Comparison of ENCODE assay signal across 12 cellular contexts in the genomic region with DNA sequence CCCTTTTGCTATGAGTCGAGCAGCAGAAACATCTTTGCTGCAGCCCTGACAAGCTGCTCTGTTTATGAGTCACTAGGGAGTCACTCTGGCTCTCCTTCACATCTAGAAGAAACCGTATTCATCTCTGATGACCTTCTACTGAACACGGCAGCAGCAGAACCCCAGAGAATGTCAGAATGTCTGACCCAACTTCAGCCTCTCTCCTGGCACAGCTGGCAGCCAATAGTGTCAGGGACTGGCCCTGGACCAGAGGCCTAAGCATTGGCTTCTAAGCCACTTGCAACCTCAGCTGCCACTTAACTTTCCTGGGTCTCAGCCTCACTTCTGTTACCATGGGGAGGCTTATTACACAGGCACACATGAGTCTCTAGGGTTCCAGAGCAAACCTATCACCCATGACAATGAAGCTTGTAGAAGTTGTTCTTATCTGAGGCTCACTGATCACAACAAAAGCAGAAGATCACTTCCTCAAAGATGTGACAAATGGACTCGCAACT.
DNase-seq lines count a peak whose midpoint lies in the region; ATAC-seq, FAIRE-seq and TF ChIP-seq lines count a peak whose summit lies in the region.
"Had no signal": no experiment of that assay in that cellular context is flagged by ENCODE, and none has a peak within 500 bp of the region (broad histone marks: within the 10 kb centered on the region; RNA-seq: fewer than 3 reads in every experiment).

No MANE protein-coding gene starts in this region.

- peaks cover 13% of the 10 kb centered on the region for H3K4me1 Mint-ChIP-seq in activated CD4-positive, alpha-beta T cell treated with anti-CD3 and anti-CD28 coated beads for 36 hours
- H3K4me1 Mint-ChIP-seq in activated T-helper 2 cell treated with anti-CD3 and anti-CD28 coated beads, Interferon-gamma antibody, Interleukin-2, Interleukin-4, amounts not matched to agents 10 μg/mL and 5 μg/mL and 100 μg/mL, durations not matched to agents 14 hours and 24 hours and 36 hours (ENCODE audit: low read depth) = peaks cover 4% of the 10 kb centered on the region

- TF ChIP-seq CTCF in K562 (IDR thresholded peaks at IDR 0.05 in 2 of 3, conservative IDR thresholded peaks at IDR 0.05 in 1 of 3; ENCODE audit: insufficient read depth in 2 of 3, low read depth in 1 of 3, low read length in 3 of 3) (no peak), omental fat pad (IDR thresholded peaks at IDR 0.05) (no peak)

- H3K4me1 ChIP-seq in K562 (replicated peaks in 1 of 2; ENCODE audit: control insufficient read depth in 2 of 2, insufficient read depth in 2 of 2, low read length in 2 of 2) = no peaks in the 10 kb centered on the region

- no peak for TF ChIP-seq POLR2A in K562 (conservative IDR thresholded peaks at IDR 0.05)

- no peak for TF ChIP-seq RAD21 in K562 (CRISPR knock-in tag; conservative IDR thresholded peaks at IDR 0.05 in 1 of 2, IDR thresholded peaks at IDR 0.05 in 1 of 2)

- no peak overlapping the region for H3K9ac ChIP-seq in K562 (ENCODE audit: insufficient read depth in 1 of 2, low read depth in 2 of 2, low read length in 2 of 2)

- no peaks in the 10 kb centered on the region for H3K36me3 ChIP-seq in K562 (ENCODE audit: control insufficient read depth, insufficient read depth, low read length)

- POLR2A ChIA-PET in activated CD4-positive, alpha-beta T cell treated with anti-CD3 and anti-CD28 coated beads for 36 hours (lab: Charles Lee) = no interaction called here
- POLR2A ChIA-PET in K562 (lab: Yijun Ruan, JAX) = no interaction called here

- intact Hi-C loops in activated CD4-positive, alpha-beta T cell treated with anti-CD3 and anti-CD28 coated beads for 36 hours (cut with DNase I, micrococcal nuclease) = no loop called here
- intact Hi-C loops in K562 (cut with micrococcal nuclease) = no loop called here
- intact Hi-C loops in activated T-helper 2 cell treated with anti-CD3 and anti-CD28 coated beads, Interferon-gamma antibody, Interleukin-2, Interleukin-4, amounts not matched to agents 10 μg/mL and 5 μg/mL and 100 μg/mL, durations not matched to agents 14 hours and 24 hours and 36 hours (cut with micrococcal nuclease) = no loop called here

- CTCF ChIA-PET in activated CD4-positive, alpha-beta T cell treated with anti-CD3 and anti-CD28 coated beads for 36 hours (lab: Charles Lee) = no interaction called here
- CTCF ChIA-PET in K562 (lab: Yijun Ruan, JAX; ENCODE audit: low intra/inter-chr PET ratio) = no interaction called here

- no peak overlapping the region for H2AFZ ChIP-seq in K562 (ENCODE audit: low read depth, low read length)

- ATAC-seq in activated CD4-positive, alpha-beta T cell treated with anti-CD3 and anti-CD28 coated beads for 36 hours = peak; percentile 97
- no peak for ATAC-seq in K562
- ATAC-seq in omental fat pad (ENCODE audit: low FRiP score) = peak; percentile 78
- ATAC-seq in GM18867 (IDR thresholded peaks at IDR 0.05; ENCODE audit: unreplicated experiment) = no peak

- no peak overlapping the region for H3K4me3 ChIP-seq in K562

- no peak overlapping the region for H3K27ac Mint-ChIP-seq in activated CD4-positive, alpha-beta T cell treated with anti-CD3 and anti-CD28 coated beads for 36 hours
- no peak overlapping the region for H3K27ac Mint-ChIP-seq in activated T-helper 2 cell treated with anti-CD3 and anti-CD28 coated beads, Interferon-gamma antibody, Interleukin-2, Interleukin-4, amounts not matched to agents 10 μg/mL and 5 μg/mL and 100 μg/mL, durations not matched to agents 14 hours and 24 hours and 36 hours

- no peaks in the 10 kb centered on the region for H3K27me3 Mint-ChIP-seq in activated CD4-positive, alpha-beta T cell treated with anti-CD3 and anti-CD28 coated beads for 36 hours
- peaks cover 9% of the 10 kb centered on the region for H3K27me3 Mint-ChIP-seq in activated T-helper 2 cell treated with anti-CD3 and anti-CD28 coated beads, Interferon-gamma antibody, Interleukin-2, Interleukin-4, amounts not matched to agents 10 μg/mL and 5 μg/mL and 100 μg/mL, durations not matched to agents 14 hours and 24 hours and 36 hours (ENCODE audit: low read depth)

- no peaks in the 10 kb centered on the region for H3K9me1 ChIP-seq in K562 (ENCODE audit: control insufficient read depth, insufficient read depth, low read length)

- no peaks in the 10 kb centered on the region for H3K9me3 ChIP-seq in K562 (replicated peaks; ENCODE audit: control insufficient read depth, insufficient read depth, low read depth, low read length)

- H3K4me3 Mint-ChIP-seq in activated CD4-positive, alpha-beta T cell treated with anti-CD3 and anti-CD28 coated beads for 36 hours = no peak overlapping the region
- no peak overlapping the region for H3K4me3 Mint-ChIP-seq in activated T-helper 2 cell treated with anti-CD3 and anti-CD28 coated beads, Interferon-gamma antibody, Interleukin-2, Interleukin-4, amounts not matched to agents 10 μg/mL and 5 μg/mL and 100 μg/mL, durations not matched to agents 14 hours and 24 hours and 36 hours (ENCODE audit: low read depth)

- no peaks in the 10 kb centered on the region for H3K79me2 ChIP-seq in K562 (ENCODE audit: control insufficient read depth, insufficient read depth, low read length)

- TF ChIP-seq EP300 in K562 (IDR thresholded peaks at IDR 0.05; ENCODE audit: low read length) = no peak

- H3K36me3 Mint-ChIP-seq in activated CD4-positive, alpha-beta T cell treated with anti-CD3 and anti-CD28 coated beads for 36 hours (ENCODE audit: low read depth) = no peaks in the 10 kb centered on the region
- H3K36me3 Mint-ChIP-seq in activated T-helper 2 cell treated with anti-CD3 and anti-CD28 coated beads, Interferon-gamma antibody, Interleukin-2, Interleukin-4, amounts not matched to agents 10 μg/mL and 5 μg/mL and 100 μg/mL, durations not matched to agents 14 hours and 24 hours and 36 hours (ENCODE audit: low read depth) = no peaks in the 10 kb centered on the region

- H4K20me1 ChIP-seq in K562 (replicated peaks; ENCODE audit: control insufficient read depth, insufficient read depth, low read length) = no peaks in the 10 kb centered on the region; the same call in 1 of the 2 replicates

- FAIRE-seq in K562 (lab: Jason Lieb, UNC) = no peak

- in situ Hi-C loops in K562 (cut with MboI) = no loop called here

- peak; percentile 53 for DNase-seq in activated CD4-positive, alpha-beta T cell treated with anti-CD3 and anti-CD28 coated beads for 36 hours
- DNase-seq in activated CD4-positive, alpha-beta T cell treated with anti-CD3 and anti-CD28 coated beads, Interleukin-2, amount 50 U/mL, for 1 hour = no peak
- DNase-seq in HT1080 (ENCODE audit: low read depth) (peak; percentile 76), K562 (ENCODE audit: extremely low read depth in 1 of 4, low spot score in 3 of 4) (no peak), omental fat pad (ENCODE audit: low spot score) (no peak), NCI-H187 treated with DMSO at 0.1 percent for 48 hours (lab: John Stamatoyannopoulos, UW) (no peak)
- DNase-seq in activated T-helper 2 cell treated with anti-CD3 and anti-CD28 coated beads, Interferon-gamma antibody, Interleukin-2, Interleukin-4, amounts not matched to agents 10 μg/mL and 5 μg/mL and 100 μg/mL, durations not matched to agents 14 hours and 24 hours and 36 hours (ENCODE audit: low spot score) = no peak
- DNase-seq: activated naive CD4-positive, alpha-beta T cell treated with anti-CD3 and anti-CD28 coated beads, Interleukin-2, amount 50 U/mL, for 16 hours; NCI-H1092 treated with DMSO at 0.1 percent for 48 hours; trophoblast cell had no signal

- H3K4me2 ChIP-seq in K562 (ENCODE audit: insufficient read depth, low read length) = no peak overlapping the region

- peaks cover 0 to 10% of the 10 kb centered on the region in 2 experiments; a peak in 2 of 5 replicates for H3K27me3 ChIP-seq in K562 (ENCODE audit: control insufficient read depth in 2 of 2, insufficient read depth in 2 of 2, low read length in 2 of 2)

- H3K9me3 Mint-ChIP-seq in activated CD4-positive, alpha-beta T cell treated with anti-CD3 and anti-CD28 coated beads for 36 hours (ENCODE audit: low read depth) = no peaks in the 10 kb centered on the region
- no peaks in the 10 kb centered on the region for H3K9me3 Mint-ChIP-seq in activated T-helper 2 cell treated with anti-CD3 and anti-CD28 coated beads, Interferon-gamma antibody, Interleukin-2, Interleukin-4, amounts not matched to agents 10 μg/mL and 5 μg/mL and 100 μg/mL, durations not matched to agents 14 hours and 24 hours and 36 hours

- WGBS in K562 (ENCODE audit: insufficient coverage, low coverage, missing lambda C conversion rate) = 2% methylated on average over 4 of the region's 4 CpGs

- no peak overlapping the region for H3K27ac ChIP-seq in K562 (ENCODE audit: extremely low read depth, low read depth, low read length)
- H3K27ac ChIP-seq: epithelial cell of prostate had no signal

- BruUV-seq in K562 (replicated peaks; lab: Mats Ljungman, UMichigan) = no TSS peak

TF ChIP-seq in K562, 482 proteins besides CTCF, POLR2A, EP300 and RAD21:
- TF ChIP-seq FOSL1 (tag; conservative IDR thresholded peaks at IDR 0.05) = 0 out of 2 replicates have a peak, but pooled peaks have one; percentile 20
- TF ChIP-seq MED1 (CRISPR knock-in tag; IDR thresholded peaks at IDR 0.05; ENCODE audit: borderline replicate concordance) = no peak

Comparison
In these comparisons a context has a peak if more than half of its experiments do, and no peak if none do; other contexts are left out.
1. DNase-seq: peak in activated CD4-positive, alpha-beta T cell treated with anti-CD3 and anti-CD28 coated beads for 36 hours (single experiment) and HT1080 (single experiment); none in activated CD4-positive, alpha-beta T cell treated with anti-CD3 and anti-CD28 coated beads, Interleukin-2, amount 50 U/mL, for 1 hour (single experiment), K562 (0 of 4), omental fat pad (single experiment), NCI-H187 treated with DMSO at 0.1 percent for 48 hours (single experiment) and activated T-helper 2 cell treated with anti-CD3 and anti-CD28 coated beads, Interferon-gamma antibody, Interleukin-2, Interleukin-4, amounts not matched to agents 10 μg/mL and 5 μg/mL and 100 μg/mL, durations not matched to agents 14 hours and 24 hours and 36 hours (single experiment).
2. ATAC-seq: peak in activated CD4-positive, alpha-beta T cell treated with anti-CD3 and anti-CD28 coated beads for 36 hours (single experiment) and omental fat pad (single experiment); none in K562 (single experiment) and GM18867 (single experiment).